8 cellular contexts compared by ENCODE assay signal in the genomic region with DNA sequence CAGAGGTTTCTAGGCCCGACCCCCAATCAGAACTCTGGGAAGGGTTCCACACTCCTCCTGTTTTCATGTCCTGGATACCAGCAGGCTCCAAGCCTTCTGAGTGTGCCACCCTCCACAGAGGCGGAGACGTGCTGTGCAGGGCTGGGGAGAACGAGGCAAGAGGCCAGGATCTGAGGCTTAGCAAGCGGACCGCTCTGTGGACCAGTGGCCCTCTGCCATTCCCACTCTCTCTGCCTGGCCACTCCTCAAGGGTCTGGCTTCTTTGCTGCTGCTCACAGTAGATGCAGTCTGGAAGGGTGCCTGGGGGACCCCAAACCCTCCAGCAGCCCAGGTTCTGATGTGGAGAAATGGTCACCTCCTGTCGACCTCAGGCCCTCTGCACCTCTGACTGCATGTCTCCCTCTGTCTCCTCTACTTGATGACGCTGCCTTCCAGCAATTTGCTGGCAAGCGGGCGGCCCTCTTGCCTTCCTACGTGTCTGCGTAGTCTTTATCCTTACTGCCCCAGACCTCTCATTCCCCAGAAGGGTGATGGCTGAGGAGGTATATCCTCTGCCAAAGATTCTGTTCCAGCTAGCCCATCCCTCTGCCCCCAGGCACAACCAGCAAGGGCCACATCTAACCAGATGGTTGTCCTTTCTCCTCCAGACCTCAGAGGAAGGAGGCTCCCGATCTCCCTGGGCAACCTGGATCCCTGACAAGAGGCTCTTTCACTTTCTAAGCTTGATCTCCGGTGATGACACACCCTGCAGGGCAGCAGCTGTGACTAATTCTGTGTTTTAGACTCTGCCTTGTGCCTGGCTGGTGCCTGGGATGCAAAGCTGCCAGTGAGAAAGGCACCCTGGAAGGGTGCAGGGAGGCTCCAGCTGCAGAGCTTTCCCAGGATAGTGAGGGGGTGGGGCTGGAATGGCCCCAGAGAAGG.
A peak's percentile ranks its signal among the peaks of the same experiment; 100 is the strongest.
DNase-seq lines count a peak whose midpoint lies in the region; ATAC-seq and TF ChIP-seq lines count a peak whose summit lies in the region.

No MANE protein-coding gene starts in this region.

- H3K4me3 Mint-ChIP-seq in HFFc6 (peak overlapping the region; percentile 90), WTC11 (no peak overlapping the region), type B pancreatic cell (no peak overlapping the region)
- no peak overlapping the region for H3K4me3 Mint-ChIP-seq in stimulated activated naive B cell treated with anti-CD40 and anti-IgM and Interleukin-4, amounts not matched to agents 10 μg/mL and 1 μg/mL and 100 μg/mL, for 72 hours

- peaks cover 0 to 20% (median 0%) of the 10 kb centered on the region in 9 donors for H3K36me3 ChIP-seq in heart left ventricle

- H3K27me3 ChIP-seq in AG04450 (ENCODE audit: control insufficient read depth, insufficient read depth, low read length) (peaks cover 5% of the 10 kb centered on the region), heart left ventricle (no peaks in the 10 kb centered on the region)

- peaks cover 30% of the 10 kb centered on the region for H3K4me1 Mint-ChIP-seq in HFFc6 (ENCODE audit: low read depth)
- peaks cover 40% of the 10 kb centered on the region for H3K4me1 Mint-ChIP-seq in WTC11
- peaks cover 4 to 11% of the 10 kb centered on the region in 2 donors for H3K4me1 Mint-ChIP-seq in stimulated activated naive B cell treated with anti-CD40 and anti-IgM and Interleukin-4, amounts not matched to agents 10 μg/mL and 1 μg/mL and 100 μg/mL, for 72 hours
- peaks cover 33% of the 10 kb centered on the region for H3K4me1 Mint-ChIP-seq in type B pancreatic cell (ENCODE audit: unreplicated experiment)

- no peaks in the 10 kb centered on the region for H3K9me3 ChIP-seq in AG04450 (ENCODE audit: control insufficient read depth, insufficient read depth, low read length)
- no peaks in the 10 kb centered on the region for H3K9me3 ChIP-seq in heart left ventricle

- H3K36me3 Mint-ChIP-seq in HFFc6 (ENCODE audit: low read depth) (no peaks in the 10 kb centered on the region), WTC11 (0 out of 2 replicates have a peak, but pooled peaks cover 3% of the 10 kb centered on the region), type B pancreatic cell (peaks cover 7% of the 10 kb centered on the region)
- H3K36me3 Mint-ChIP-seq in stimulated activated naive B cell treated with anti-CD40 and anti-IgM and Interleukin-4, amounts not matched to agents 10 μg/mL and 1 μg/mL and 100 μg/mL, for 72 hours: peaks cover 35 to 57% of the 10 kb centered on the region in 2 donors

- H3K9me3 Mint-ChIP-seq in HFFc6 (no peaks in the 10 kb centered on the region), WTC11 (no peaks in the 10 kb centered on the region), type B pancreatic cell (no peaks in the 10 kb centered on the region)
- no peaks in the 10 kb centered on the region for H3K9me3 Mint-ChIP-seq in stimulated activated naive B cell treated with anti-CD40 and anti-IgM and Interleukin-4, amounts not matched to agents 10 μg/mL and 1 μg/mL and 100 μg/mL, for 72 hours

- H3K27ac ChIP-seq in AG04450 (ENCODE audit: low read depth, low read length): peak overlapping the region; percentile 95
- peak overlapping the region in 10 of 12 donors; percentile 33 to 70 (median 44) for H3K27ac ChIP-seq in heart left ventricle

- DNase-seq in AG04450 (ENCODE audit: low read depth, low spot score) (peak; percentile 69), HFFc6 (peak; percentile 97), WTC11 (ENCODE audit: low spot score) (no peak), heart left ventricle (peak in 4 of 5 donors; percentile 43 to 71 (median 56)), dermis blood vessel endothelial cell (no peak), type B pancreatic cell (ENCODE audit: extremely low spot score, unreplicated experiment) (no peak)
- no peak for DNase-seq in stimulated activated naive B cell treated with anti-CD40 and anti-IgM and Interleukin-4, amounts not matched to agents 10 μg/mL and 1 μg/mL and 100 μg/mL, for 72 hours
- no peak for DNase-seq in effector CD4-positive, alpha-beta T cell

- no peak for TF ChIP-seq CTCF in AG04450 (IDR thresholded peaks at IDR 0.05; ENCODE audit: low read depth, low read length)
- no peak for TF ChIP-seq CTCF in HFFc6 (IDR thresholded peaks at IDR 0.05)
- no peak for TF ChIP-seq CTCF in WTC11 (IDR thresholded peaks at IDR 0.05)
- no peak for TF ChIP-seq CTCF in heart left ventricle (IDR thresholded peaks at IDR 0.05)
- TF ChIP-seq CTCF in type B pancreatic cell (conservative IDR thresholded peaks at IDR 0.05): no peak

- H3K4me3 ChIP-seq in AG04450 (ENCODE audit: low read depth, low read length): peak overlapping the region; percentile 53
- no peak overlapping the region for H3K4me3 ChIP-seq in heart left ventricle

- POLR2A ChIA-PET in AG04450 (lab: Yijun Ruan, JAX): interaction anchor here (0.7 to 1.4 kb wide), 3 partner anchors 19 to 165 kb away, joined by 3 to 5 read pairs (median 5); partner anchors contain the start of gene ABTB2
- POLR2A ChIA-PET in WTC11 (lab: Charles Lee): no interaction called here

- H3K27me3 Mint-ChIP-seq in HFFc6 (ENCODE audit: insufficient read depth) (peaks cover 9% of the 10 kb centered on the region), WTC11 (ENCODE audit: low read depth) (no peaks in the 10 kb centered on the region), type B pancreatic cell (peaks cover 2% of the 10 kb centered on the region)
- no peaks in the 10 kb centered on the region for H3K27me3 Mint-ChIP-seq in stimulated activated naive B cell treated with anti-CD40 and anti-IgM and Interleukin-4, amounts not matched to agents 10 μg/mL and 1 μg/mL and 100 μg/mL, for 72 hours

- intact Hi-C loops in heart left ventricle (cut with DNase I): no loop called here

- ATAC-seq in WTC11: no peak
- ATAC-seq in heart left ventricle: peak; percentile 35 to 87 (median 76)
- ATAC-seq in stimulated activated naive B cell treated with anti-CD40 and anti-IgM and Interleukin-4, amounts not matched to agents 10 μg/mL and 1 μg/mL and 100 μg/mL, for 72 hours (replicated peaks): no peak

- peak overlapping the region; percentile 100 for H3K27ac Mint-ChIP-seq in HFFc6
- H3K27ac Mint-ChIP-seq in WTC11: peak overlapping the region; percentile 90
- H3K27ac Mint-ChIP-seq in stimulated activated naive B cell treated with anti-CD40 and anti-IgM and Interleukin-4, amounts not matched to agents 10 μg/mL and 1 μg/mL and 100 μg/mL, for 72 hours: peak overlapping the region; percentile 14
- no peak overlapping the region for H3K27ac Mint-ChIP-seq in type B pancreatic cell

- peaks cover 0 to 43% (median 14%) of the 10 kb centered on the region in 12 donors for H3K4me1 ChIP-seq in heart left ventricle

- no peak for TF ChIP-seq POLR2A in heart left ventricle (IDR thresholded peaks at IDR 0.05)

- CTCF ChIA-PET in AG04450 (lab: Charles Lee) (interaction anchor here (1.3 kb wide), 1 partner anchor 19 kb away, joined by 3 read pairs; no protein-coding TSS in a partner anchor), WTC11 (lab: Charles Lee) (interaction anchor here (1.1 to 4.9 kb wide), 3 partner anchors 8 to 19 kb away, joined by 4 to 46 read pairs (median 7); no protein-coding TSS in a partner anchor)

- 60 to 77% (median 72%) methylated on average over 13 to 14 of the region's 14 CpGs for WGBS in heart left ventricle, 4 donors

TF ChIP-seq in WTC11, 78 proteins besides CTCF, POLR2A, EP300 and RAD21:
- TF ChIP-seq E2F5 (CRISPR knock-in tag; IDR thresholded peaks at IDR 0.05) (no peak), TEAD4 (CRISPR knock-in tag; IDR thresholded peaks at IDR 0.05) (no peak)

Comparison
In these comparisons a context has a peak if more than half of its experiments do, and no peak if none do; other contexts are left out.
1. DNase-seq: peak in AG04450 (single experiment), HFFc6 (single experiment) and heart left ventricle (4 of 5); none in WTC11 (single experiment), stimulated activated naive B cell treated with anti-CD40 and anti-IgM and Interleukin-4, amounts not matched to agents 10 μg/mL and 1 μg/mL and 100 μg/mL, for 72 hours (single experiment), dermis blood vessel endothelial cell (single experiment), effector CD4-positive, alpha-beta T cell (single experiment) and type B pancreatic cell (single experiment).
2. ATAC-seq: peak in heart left ventricle (4 of 4); none in WTC11 (single experiment) and stimulated activated naive B cell treated with anti-CD40 and anti-IgM and Interleukin-4, amounts not matched to agents 10 μg/mL and 1 μg/mL and 100 μg/mL, for 72 hours (0 of 2).